Comparison of ENCODE assay signal across 9 cellular contexts in the genomic region with DNA sequence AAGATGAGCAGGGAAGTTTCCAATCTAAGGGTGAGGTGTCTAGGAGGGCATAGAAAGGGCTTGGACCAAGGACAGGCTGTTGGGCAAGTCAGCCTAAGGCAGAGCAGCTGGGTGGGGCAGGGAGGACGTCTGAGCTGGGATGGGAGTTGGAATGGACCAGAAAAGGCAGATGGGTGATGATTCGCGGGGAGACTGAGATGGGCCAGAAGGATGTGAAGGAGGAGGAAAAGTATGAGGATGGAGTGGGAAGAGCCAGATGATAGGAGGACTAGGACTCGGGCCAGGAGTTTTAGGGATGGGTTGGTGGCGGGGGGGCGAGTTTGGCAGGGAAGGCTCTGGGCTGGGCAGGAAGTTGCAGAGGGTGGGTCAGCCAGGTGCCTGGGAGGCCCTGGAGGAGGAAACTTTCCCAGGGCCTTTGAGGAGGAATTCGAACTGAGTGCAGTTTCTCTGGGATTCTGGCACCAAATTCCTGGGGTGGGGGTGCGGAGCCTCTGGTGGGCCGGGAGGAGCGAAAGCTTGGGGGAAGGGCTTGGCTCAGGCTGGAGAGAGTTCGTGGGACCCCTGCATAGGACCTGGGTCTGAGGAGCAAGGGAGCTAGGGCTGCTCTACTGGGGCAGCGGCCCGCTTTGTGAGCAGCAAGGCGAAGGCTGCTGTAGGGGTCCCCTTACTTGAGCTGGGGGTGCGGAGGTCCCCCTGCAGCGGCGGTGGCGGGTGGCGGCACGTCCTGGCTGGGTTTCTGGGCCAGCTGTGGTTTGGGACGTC. TPM values are rescaled to one million over a fixed set of nuclear protein-coding genes. Genes with fewer than 3 reads are reported as not detected.
DNase-seq lines count a peak whose midpoint lies in the region; ATAC-seq, FAIRE-seq and TF ChIP-seq lines count a peak whose summit lies in the region.
"Had no signal": no experiment of that assay in that cellular context is flagged by ENCODE, and none has a peak within 500 bp of the region (broad histone marks: within the 10 kb centered on the region; RNA-seq: fewer than 3 reads in every experiment).

No MANE protein-coding gene starts in this region.

- H3K9me3 ChIP-seq in Caco-2, result no peaks in the 10 kb centered on the region
- H3K9me3 ChIP-seq in pancreas, result no peaks in the 10 kb centered on the region
- H3K9me3 ChIP-seq in HAP-1, result no peaks in the 10 kb centered on the region
- no peaks in the 10 kb centered on the region for H3K9me3 ChIP-seq in CD4-positive, alpha-beta memory T cell (ENCODE audit: control insufficient read depth in 1 of 2, low read length in 2 of 2)
- H3K9me3 ChIP-seq: right lobe of liver had no signal

- H3K27ac Mint-ChIP-seq in Caco-2 (ENCODE audit: unreplicated experiment) (no peak overlapping the region), WTC11 (peak overlapping the region; percentile 98)
- H3K27ac Mint-ChIP-seq in CD4-positive, alpha-beta memory T cell, result peak overlapping the region in 2 of 7 donors; percentile 32 to 44

- H3K27ac ChIP-seq in pancreas, result no peak overlapping the region
- H3K27ac ChIP-seq in CD4-positive, alpha-beta memory T cell (ENCODE audit: low read depth, low read length), result no peak overlapping the region
- H3K27ac ChIP-seq: right lobe of liver had no signal

- no peak for DNase-seq in Caco-2
- peak; percentile 81 for DNase-seq in WTC11 (ENCODE audit: low spot score)
- DNase-seq in left cardiac atrium, result peak; percentile 62
- peak in 1 of 6 donors; percentile 34 for DNase-seq in pancreas
- no peak for DNase-seq in HAP-1 (ENCODE audit: low spot score in 2 of 2)
- DNase-seq in NCI-H1694 treated with DMSO at 0.1 percent for 48 hours (lab: John Stamatoyannopoulos, UW), result no peak
- DNase-seq in CD4-positive, alpha-beta memory T cell, result no peak
- DNase-seq: right lobe of liver had no signal

- H3K4me1 ChIP-seq in Caco-2 (no peaks in the 10 kb centered on the region), pancreas (no peaks in the 10 kb centered on the region), HAP-1 (no peaks in the 10 kb centered on the region)
- H3K4me1 ChIP-seq in CD4-positive, alpha-beta memory T cell (ENCODE audit: insufficient read depth, low read length), result peaks cover 2% of the 10 kb centered on the region
- H3K4me1 ChIP-seq: right lobe of liver had no signal

- no peaks in the 10 kb centered on the region; the same call in 1 of the 2 replicates for H3K36me3 ChIP-seq in Caco-2 (ENCODE audit: control insufficient read depth, insufficient read depth, low read length)
- peaks cover 0 to 7% (median 0%) of the 10 kb centered on the region in 3 donors for H3K36me3 ChIP-seq in pancreas
- H3K36me3 ChIP-seq in HAP-1 (replicated peaks), result peaks cover 27% of the 10 kb centered on the region
- H3K36me3 ChIP-seq in CD4-positive, alpha-beta memory T cell (ENCODE audit: insufficient read depth, low read length), result peaks cover 18% of the 10 kb centered on the region

- POLR2A ChIA-PET in Caco-2 (lab: Charles Lee), result no interaction called here
- POLR2A ChIA-PET in WTC11 (lab: Charles Lee), result interaction anchor here (0.6 to 1.6 kb wide), 5 partner anchors 9 to 55 kb away, joined by 3 to 8 read pairs (median 3); a partner anchor contains a TSS
- POLR2A ChIA-PET in CD4-positive, alpha-beta memory T cell (lab: Charles Lee; ENCODE audit: partially characterized antibody), result interaction anchor here (1.2 to 1.7 kb wide), 3 partner anchors 8 to 77 kb away, joined by 4 to 5 read pairs (median 4); a partner anchor contains a TSS

- WGBS in pancreas, 2 donors, result 24 to 39% methylated on average over 21 of the region's 21 CpGs

- no peaks in the 10 kb centered on the region for H3K27me3 ChIP-seq in Caco-2 (replicated peaks; ENCODE audit: control insufficient read depth, insufficient read depth, low read length)
- H3K27me3 ChIP-seq in pancreas, result no peaks in the 10 kb centered on the region
- H3K27me3 ChIP-seq in HAP-1 (ENCODE audit: low read depth), result no peaks in the 10 kb centered on the region
- no peaks in the 10 kb centered on the region for H3K27me3 ChIP-seq in CD4-positive, alpha-beta memory T cell (ENCODE audit: insufficient read depth, low read length)
- H3K27me3 ChIP-seq: right lobe of liver had no signal

- CTCF ChIA-PET in Caco-2 (lab: Charles Lee) (no interaction called here), WTC11 (lab: Charles Lee) (interaction anchor here (1.0 to 2.6 kb wide), 4 partner anchors 9 to 71 kb away, joined by 3 to 10 read pairs (median 6); no protein-coding TSS in a partner anchor)
- CTCF ChIA-PET in CD4-positive, alpha-beta memory T cell (lab: Charles Lee; ENCODE audit: partially characterized antibody), result no interaction called here

- intact Hi-C loops in Caco-2 (cut with micrococcal nuclease; ENCODE audit: unreplicated experiment) (no loop called here), left cardiac atrium (cut with DNase I) (no loop called here), pancreas (cut with DNase I) (no loop called here)
- intact Hi-C loops in CD4-positive, alpha-beta memory T cell (cut with micrococcal nuclease), result no loop called here

- peak; percentile 74 for ATAC-seq in WTC11
- ATAC-seq in left cardiac atrium, result peak; percentile 53 to 80
- ATAC-seq in pancreas, result peak; percentile 26 to 66 (median 38)
- no peak for ATAC-seq in GM19395 (IDR thresholded peaks at IDR 0.05; ENCODE audit: unreplicated experiment)

- no TSS peak for BruUV-seq in Caco-2 (replicated peaks; lab: Mats Ljungman, UMichigan)

- H3K36me3 Mint-ChIP-seq in Caco-2 (ENCODE audit: insufficient read depth, unreplicated experiment) (peaks cover 39% of the 10 kb centered on the region), WTC11 (peaks cover 31% of the 10 kb centered on the region)
- peaks cover 22 to 29% of the 10 kb centered on the region in 2 donors for H3K36me3 Mint-ChIP-seq in CD4-positive, alpha-beta memory T cell

- H3K4me1 Mint-ChIP-seq in Caco-2 (ENCODE audit: low read depth, unreplicated experiment), result no peaks in the 10 kb centered on the region
- peaks cover 32% of the 10 kb centered on the region for H3K4me1 Mint-ChIP-seq in WTC11
- peaks cover 9 to 30% (median 15%) of the 10 kb centered on the region in 4 donors for H3K4me1 Mint-ChIP-seq in CD4-positive, alpha-beta memory T cell

- no peak for FAIRE-seq in pancreas (lab: Jason Lieb, UNC)

- H3K4me3 Mint-ChIP-seq in Caco-2 (ENCODE audit: unreplicated experiment) (peak overlapping the region; percentile 13), WTC11 (peak overlapping the region; percentile 69)
- H3K4me3 Mint-ChIP-seq in CD4-positive, alpha-beta memory T cell, result peak overlapping the region in 3 of 8 donors; percentile 13 to 24 (median 15)

- H3K27me3 Mint-ChIP-seq in Caco-2 (ENCODE audit: insufficient read depth, unreplicated experiment) (no peaks in the 10 kb centered on the region), WTC11 (ENCODE audit: low read depth) (no peaks in the 10 kb centered on the region)
- no peaks in the 10 kb centered on the region for H3K27me3 Mint-ChIP-seq in CD4-positive, alpha-beta memory T cell

- in situ Hi-C loops in HAP-1 (cut with MboI; ENCODE audit: low sequenced_read_pairs), result no loop called here

- TF ChIP-seq CTCF in Caco-2 (IDR thresholded peaks at IDR 0.05; ENCODE audit: insufficient read depth in 1 of 2, low read depth in 1 of 2, low read length in 1 of 2, severe bottlenecking in 1 of 2, unreplicated experiment in 1 of 2), result no peak
- TF ChIP-seq CTCF in WTC11 (IDR thresholded peaks at IDR 0.05), result no peak
- no peak for TF ChIP-seq CTCF in pancreas (IDR thresholded peaks at IDR 0.05)

- H3K9me3 Mint-ChIP-seq in Caco-2 (ENCODE audit: unreplicated experiment), result no peaks in the 10 kb centered on the region
- no peaks in the 10 kb centered on the region for H3K9me3 Mint-ChIP-seq in WTC11
- H3K9me3 Mint-ChIP-seq in CD4-positive, alpha-beta memory T cell, result no peaks in the 10 kb centered on the region

- H3K4me3 ChIP-seq in Caco-2 (ENCODE audit: low read depth, low read length), result no peak overlapping the region
- H3K4me3 ChIP-seq in pancreas, result no peak overlapping the region
- H3K4me3 ChIP-seq in HAP-1, result no peak overlapping the region
- no peak overlapping the region for H3K4me3 ChIP-seq in CD4-positive, alpha-beta memory T cell (ENCODE audit: low read length in 2 of 2)
- H3K4me3 ChIP-seq: right lobe of liver had no signal

TF ChIP-seq in WTC11, 78 proteins besides CTCF, POLR2A, EP300 and RAD21 (continues in another document):
- no peak for TF ChIP-seq ZNF317 (CRISPR knock-in tag; IDR thresholded peaks at IDR 0.05; ENCODE audit: borderline replicate concordance, low read depth)
- no peak for TF ChIP-seq OVOL2 (CRISPR knock-in tag; IDR thresholded peaks at IDR 0.05; ENCODE audit: borderline replicate concordance)

RNA-seq across cellular contexts. Expression of a gene that starts 8.7 kb away (rescaled TPM):
- total RNA-seq in Caco-2 (2022), result 3.9 and 5.0 TPM in 2 replicates
- total RNA-seq in WTC11 (2021), result 35.4 to 50.8 TPM (median 50.1 TPM) in 3 replicates
- total RNA-seq in left cardiac atrium, result 100 to 1,000 TPM; 377 to 605 TPM
- total RNA-seq in pancreas, result 100 to 1,000 TPM in 2 of 6 donors, 10 to 100 TPM in 4; 11.5 to 292 (median 53.4) TPM
- 100 to 1,000 TPM; 143 to 175 TPM for polyA plus RNA-seq in pancreas
- 100 to 1,000 TPM; 147 to 156 TPM for total RNA-seq in CD4-positive, alpha-beta memory T cell
- polyA plus RNA-seq in CD4-positive, alpha-beta memory T cell, result 100 to 1,000 TPM; 320 to 339 TPM

RNA-seq across cellular contexts. Expression of a gene that starts 12.5 kb away (rescaled TPM):
- 65.4 and 68.5 TPM in 2 replicates for total RNA-seq in Caco-2 (2022)
- total RNA-seq in WTC11 (2021), result 52.5 to 55.8 TPM (median 55.1 TPM) in 3 replicates
- total RNA-seq in left cardiac atrium, result 10 to 100 TPM; 64.4 to 75.0 TPM
- total RNA-seq in pancreas, result 10 to 100 TPM; 32.9 to 52.0 (median 40.5) TPM
- polyA plus RNA-seq in pancreas, result 10 to 100 TPM; 61.5 to 78.7 TPM
- 100 to 1,000 TPM; 107 to 111 TPM for total RNA-seq in CD4-positive, alpha-beta memory T cell
- polyA plus RNA-seq in CD4-positive, alpha-beta memory T cell, result 10 to 100 TPM; 49.7 to 97.2 TPM

RNA-seq across cellular contexts. Expression of a gene that starts 46.1 kb away (rescaled TPM):
- not detected in 2 replicates for total RNA-seq in Caco-2 (2022)
- total RNA-seq in WTC11 (2021), result 7.1 to 8.3 TPM (median 7.3 TPM) in 3 replicates
- total RNA-seq in left cardiac atrium, result 1 to 10 TPM; 4.4 to 7.0 TPM
- total RNA-seq in pancreas, result 1 to 10 TPM in 3 of 6 donors, under 1 TPM in 3; 0.47 to 2.4 (median 0.89) TPM
- polyA plus RNA-seq in pancreas, result 10 to 100 TPM in 1 of 2 donors, 1 to 10 TPM in 1; 2.9 to 10.3 TPM
- total RNA-seq in CD4-positive, alpha-beta memory T cell, result 1 to 10 TPM in 1 of 2 experiments, under 1 TPM in 1; 0.90 to 1.4 TPM
- polyA plus RNA-seq in CD4-positive, alpha-beta memory T cell, result 1 to 10 TPM in 1 of 2 donors, under 1 TPM in 1; 0.49 to 1.6 TPM

RNA-seq across cellular contexts. Expression of a gene that starts 56.2 kb away (rescaled TPM):
- total RNA-seq in Caco-2 (2022) (0.34 and 0.88 TPM in 2 replicates), WTC11 (2021) (2.0 to 3.4 TPM (median 2.8 TPM) in 3 replicates), left cardiac atrium (10 to 100 TPM in 1 of 2 donors, 1 to 10 TPM in 1; 3.9 to 10.9 TPM), pancreas (1 to 10 TPM in 3 of 6 donors, under 1 TPM in 3; 0.31 to 2.3 (median 0.95) TPM)
- 1 to 10 TPM; 2.5 to 4.1 TPM for polyA plus RNA-seq in pancreas
- 10 to 100 TPM; 28.4 to 29.0 TPM for total RNA-seq in CD4-positive, alpha-beta memory T cell
- 10 to 100 TPM; 13.5 to 16.4 TPM for polyA plus RNA-seq in CD4-positive, alpha-beta memory T cell

Comparison
In these comparisons a context has a peak if more than half of its experiments do, and no peak if none do; other contexts are left out.
1. DNase-seq: peak in WTC11 (single experiment) and left cardiac atrium (single experiment); none in Caco-2 (0 of 2), HAP-1 (0 of 2), NCI-H1694 treated with DMSO at 0.1 percent for 48 hours (single experiment) and CD4-positive, alpha-beta memory T cell (0 of 5).